22 cellular contexts compared by ENCODE assay signal in genomic region chr17:1232786-1233185, GRCh38. TPM values are rescaled to one million over a fixed set of nuclear protein-coding genes. Genes with fewer than 3 reads are reported as not detected.
DNase-seq lines count a peak whose midpoint lies in the region; ATAC-seq and TF ChIP-seq lines count a peak whose summit lies in the region.
"Had no signal": no experiment of that assay in that cellular context is flagged by ENCODE, and none has a peak within 500 bp of the region (broad histone marks: within the 10 kb centered on the region; RNA-seq: fewer than 3 reads in every experiment).

No MANE protein-coding gene starts in this region.

- H2AK5ac ChIP-seq in IMR-90 (ENCODE audit: low read depth, low read length), result no peak overlapping the region

- H3K4me3 Mint-ChIP-seq in Caco-2 (ENCODE audit: unreplicated experiment) (peak overlapping the region; percentile 35), endodermal cell (no peak overlapping the region)
- H3K4me3 Mint-ChIP-seq in activated CD4-positive, alpha-beta T cell treated with anti-CD3 and anti-CD28 coated beads, Interleukin-2, amount 10 ng/mL, durations not matched to agents 7 days and 5 days, result no peak overlapping the region
- H3K4me3 Mint-ChIP-seq: activated CD4-positive, alpha-beta memory T cell treated with anti-CD3 and anti-CD28 coated beads for 36 hours; activated T-cell treated with anti-CD3 and anti-CD28 coated beads, Interleukin-2, amount 50 U/mL, for 24 hours; H9; nephron progenitor cell; T-helper 1 cell treated with Interleukin-12 subunit alpha and Interleukin-12 subunit beta and Interleukin-4 antibody, amounts not matched to agents 30 μg/mL and 1 μg/mL, for 36 hours had no signal

- DNase-seq in Caco-2 (no peak), IMR-90 (peak; percentile 82), dedifferentiated amniotic fluid mesenchymal stem cell (ENCODE audit: extremely low spot score) (peak; percentile 15), endodermal cell (no peak), ecto neural progenitor cell (ENCODE audit: low spot score) (no peak)
- no peak for DNase-seq in activated CD4-positive, alpha-beta T cell treated with anti-CD3 and anti-CD28 coated beads, Interleukin-2, amount 10 ng/mL, durations not matched to agents 7 days and 5 days
- DNase-seq: activated CD4-positive, alpha-beta memory T cell treated with anti-CD3 and anti-CD28 coated beads for 36 hours; activated naive CD4-positive, alpha-beta T cell treated with anti-CD3 and anti-CD28 coated beads, Interleukin-2, amount 50 U/mL, for 16 hours; activated T-cell treated with anti-CD3 and anti-CD28 coated beads, Interleukin-2, amount 50 U/mL, for 24 hours; body of pancreas; CD8-positive, alpha-beta memory T cell; DMS79; H9; KBM-7; NCI-H1105; nephron progenitor cell; psoas muscle; testis had no signal

- H3K4me2 ChIP-seq in IMR-90 (ENCODE audit: low read depth, low read length) (peak overlapping the region; percentile 2; the same call in 1 of the 2 replicates), skeletal muscle satellite cell (ENCODE audit: low read length) (peak overlapping the region; percentile 7)

- H2BK20ac ChIP-seq in IMR-90 (ENCODE audit: low read depth, low read length), result no peak overlapping the region

- H3K27me3 Mint-ChIP-seq in Caco-2 (ENCODE audit: insufficient read depth, unreplicated experiment) (peaks cover 7% of the 10 kb centered on the region), endodermal cell (ENCODE audit: insufficient read depth) (peaks cover 41% of the 10 kb centered on the region)
- peaks cover 40% of the 10 kb centered on the region for H3K27me3 Mint-ChIP-seq in activated CD4-positive, alpha-beta T cell treated with anti-CD3 and anti-CD28 coated beads, Interleukin-2, amount 10 ng/mL, durations not matched to agents 7 days and 5 days

- no peak overlapping the region; the same call in 1 of the 2 replicates for H3K4ac ChIP-seq in IMR-90 (ENCODE audit: low read depth, low read length)

- no peak overlapping the region for H2AK9ac ChIP-seq in IMR-90 (replicated peaks; ENCODE audit: low read depth, low read length, poor library complexity)

- BruUV-seq in Caco-2 (replicated peaks; lab: Mats Ljungman, UMichigan) (no TSS peak), IMR-90 (replicated peaks; lab: Mats Ljungman, UMichigan) (no TSS peak)

- H4K5ac ChIP-seq in IMR-90 (ENCODE audit: low read depth, low read length), result no peak overlapping the region

- H3K9me3 Mint-ChIP-seq in Caco-2 (ENCODE audit: unreplicated experiment) (no peaks in the 10 kb centered on the region), endodermal cell (peaks cover 17% of the 10 kb centered on the region)
- H3K9me3 Mint-ChIP-seq in activated CD4-positive, alpha-beta T cell treated with anti-CD3 and anti-CD28 coated beads, Interleukin-2, amount 10 ng/mL, durations not matched to agents 7 days and 5 days, result no peaks in the 10 kb centered on the region
- H3K9me3 Mint-ChIP-seq: activated CD4-positive, alpha-beta memory T cell treated with anti-CD3 and anti-CD28 coated beads for 36 hours; activated T-cell treated with anti-CD3 and anti-CD28 coated beads, Interleukin-2, amount 50 U/mL, for 24 hours; T-helper 1 cell treated with Interleukin-12 subunit alpha and Interleukin-12 subunit beta and Interleukin-4 antibody, amounts not matched to agents 30 μg/mL and 1 μg/mL, for 36 hours had no signal

- TF ChIP-seq CTCF in Caco-2 (IDR thresholded peaks at IDR 0.05; ENCODE audit: insufficient read depth in 1 of 2, low read depth in 1 of 2, low read length in 1 of 2, severe bottlenecking in 1 of 2, unreplicated experiment in 1 of 2) (no peak), IMR-90 (conservative IDR thresholded peaks at IDR 0.05; ENCODE audit: low read depth, low read length) (no peak), endodermal cell (conservative IDR thresholded peaks at IDR 0.05) (no peak)

- no peak overlapping the region for H3K23ac ChIP-seq in IMR-90 (ENCODE audit: low read depth, low read length)

- H3K36me3 Mint-ChIP-seq in Caco-2 (ENCODE audit: insufficient read depth, unreplicated experiment) (peaks cover 12% of the 10 kb centered on the region), endodermal cell (ENCODE audit: low read depth) (no peaks in the 10 kb centered on the region)
- peaks cover 1% of the 10 kb centered on the region for H3K36me3 Mint-ChIP-seq in activated CD4-positive, alpha-beta T cell treated with anti-CD3 and anti-CD28 coated beads, Interleukin-2, amount 10 ng/mL, durations not matched to agents 7 days and 5 days (ENCODE audit: low read depth)

- POLR2A ChIA-PET in Caco-2 (lab: Charles Lee) (no interaction called here), IMR-90 (lab: Charles Lee; ENCODE audit: unreplicated experiment) (no interaction called here)
- POLR2A ChIA-PET in activated CD4-positive, alpha-beta T cell treated with anti-CD3 and anti-CD28 coated beads, Interleukin-2, amount 10 ng/mL, durations not matched to agents 7 days and 5 days (lab: Charles Lee), result no interaction called here

- no peak overlapping the region for H3K56ac ChIP-seq in IMR-90 (ENCODE audit: extremely low read depth, insufficient read depth, low read length)

- H2BK120ac ChIP-seq in IMR-90 (ENCODE audit: low read depth, low read length), result no peak overlapping the region

- H3K14ac ChIP-seq in IMR-90 (replicated peaks; ENCODE audit: low read depth, low read length), result no peak overlapping the region

- no peak for TF ChIP-seq POLR2A in IMR-90 (IDR thresholded peaks at IDR 0.05; ENCODE audit: low read depth, low read length)

- dilution Hi-C loops in IMR-90 (cut with HindIII; ENCODE audit: low sequenced_read_pairs, unreplicated experiment), result no loop called here

- H3K9ac ChIP-seq in IMR-90 (ENCODE audit: low read depth, low read length) (no peak overlapping the region), skeletal muscle satellite cell (ENCODE audit: low read depth, low read length) (no peak overlapping the region), endodermal cell (ENCODE audit: extremely low read depth, low read length, poor library complexity, severe bottlenecking) (no peak overlapping the region)

- H4K8ac ChIP-seq in IMR-90 (ENCODE audit: low read depth in 2 of 2, low read length in 2 of 2), result no peak overlapping the region

- TF ChIP-seq RAD21 in IMR-90 (IDR thresholded peaks at IDR 0.05; ENCODE audit: low read length), result no peak

- in situ Hi-C loops in IMR-90 (cut with MboI; ENCODE audit: low sequenced_read_pairs), result no loop called here

- H3K27ac Mint-ChIP-seq in Caco-2 (ENCODE audit: unreplicated experiment), result no peak overlapping the region
- no peak overlapping the region for H3K27ac Mint-ChIP-seq in activated CD4-positive, alpha-beta T cell treated with anti-CD3 and anti-CD28 coated beads, Interleukin-2, amount 10 ng/mL, durations not matched to agents 7 days and 5 days
- no peak overlapping the region for H3K27ac Mint-ChIP-seq in endodermal cell
- H3K27ac Mint-ChIP-seq: activated CD4-positive, alpha-beta memory T cell treated with anti-CD3 and anti-CD28 coated beads for 36 hours; activated T-cell treated with anti-CD3 and anti-CD28 coated beads, Interleukin-2, amount 50 U/mL, for 24 hours; H9; nephron progenitor cell; T-helper 1 cell treated with Interleukin-12 subunit alpha and Interleukin-12 subunit beta and Interleukin-4 antibody, amounts not matched to agents 30 μg/mL and 1 μg/mL, for 36 hours had no signal

- CTCF ChIA-PET in Caco-2 (lab: Charles Lee) (no interaction called here), IMR-90 (lab: Yijun Ruan, JAX) (no interaction called here)
- CTCF ChIA-PET in activated CD4-positive, alpha-beta T cell treated with anti-CD3 and anti-CD28 coated beads, Interleukin-2, amount 10 ng/mL, durations not matched to agents 7 days and 5 days (lab: Charles Lee), result no interaction called here

- H3K79me1 ChIP-seq in IMR-90 (ENCODE audit: low read depth in 1 of 2, low read length in 2 of 2), result no peaks in the 10 kb centered on the region

- no peaks in the 10 kb centered on the region for H3K9me3 ChIP-seq in Caco-2
- H3K9me3 ChIP-seq in IMR-90 (ENCODE audit: control insufficient read depth, insufficient read depth, low read length), result peaks cover 2% of the 10 kb centered on the region; the same call in 1 of the 2 replicates
- H3K9me3 ChIP-seq in skeletal muscle satellite cell (replicated peaks; ENCODE audit: low read length), result no peaks in the 10 kb centered on the region
- no peaks in the 10 kb centered on the region for H3K9me3 ChIP-seq in endodermal cell (ENCODE audit: control insufficient read depth, low read length)
- H3K9me3 ChIP-seq: body of pancreas, esophagus muscularis mucosa, psoas muscle, testis had no signal

- H3K4me3 ChIP-seq in Caco-2 (ENCODE audit: low read depth, low read length), result no peak overlapping the region
- no peak overlapping the region for H3K4me3 ChIP-seq in IMR-90 (ENCODE audit: insufficient read depth, low read depth, low read length)
- no peak overlapping the region for H3K4me3 ChIP-seq in skeletal muscle satellite cell (ENCODE audit: low read length)
- H3K4me3 ChIP-seq in endodermal cell (ENCODE audit: low read length), result no peak overlapping the region
- H3K4me3 ChIP-seq: body of pancreas, esophagus muscularis mucosa, psoas muscle, testis had no signal

- no peaks in the 10 kb centered on the region for H3K9me1 ChIP-seq in IMR-90 (ENCODE audit: insufficient read depth, low read length)

- H2AFZ ChIP-seq in IMR-90 (replicated peaks; ENCODE audit: low read length, poor library complexity), result no peak overlapping the region

- H3K4me1 Mint-ChIP-seq in Caco-2 (ENCODE audit: low read depth, unreplicated experiment) (peaks cover 18% of the 10 kb centered on the region), endodermal cell (peaks cover 11% of the 10 kb centered on the region)
- H3K4me1 Mint-ChIP-seq in activated CD4-positive, alpha-beta T cell treated with anti-CD3 and anti-CD28 coated beads, Interleukin-2, amount 10 ng/mL, durations not matched to agents 7 days and 5 days, result peaks cover 10% of the 10 kb centered on the region

- no peaks in the 10 kb centered on the region for H3K36me3 ChIP-seq in Caco-2 (ENCODE audit: control insufficient read depth, insufficient read depth, low read length)
- H3K36me3 ChIP-seq in IMR-90 (ENCODE audit: control insufficient read depth, insufficient read depth, low read length), result no peaks in the 10 kb centered on the region
- H3K36me3 ChIP-seq in skeletal muscle satellite cell (ENCODE audit: insufficient read depth, low read length), result no peaks in the 10 kb centered on the region
- H3K36me3 ChIP-seq in endodermal cell (ENCODE audit: control insufficient read depth, insufficient read depth, low read length), result no peaks in the 10 kb centered on the region
- H3K36me3 ChIP-seq: esophagus muscularis mucosa had no signal

- H3K4me1 ChIP-seq in Caco-2 (peaks cover 4% of the 10 kb centered on the region; the same call in 1 of the 2 replicates), IMR-90 (ENCODE audit: control insufficient read depth, insufficient read depth, low read length) (peaks cover 4% of the 10 kb centered on the region), skeletal muscle satellite cell (ENCODE audit: control insufficient read depth, insufficient read depth, low read length) (peaks cover 11% of the 10 kb centered on the region), endodermal cell (ENCODE audit: control insufficient read depth, insufficient read depth, low read length) (no peaks in the 10 kb centered on the region)
- H3K4me1 ChIP-seq: psoas muscle had no signal

- no peak overlapping the region for H3K18ac ChIP-seq in IMR-90 (ENCODE audit: low read depth, low read length)

- H4K20me1 ChIP-seq in IMR-90 (ENCODE audit: insufficient read depth, low read length), result peaks cover 2% of the 10 kb centered on the region; the same call in 1 of the 2 replicates

- no peak overlapping the region for H2BK5ac ChIP-seq in IMR-90 (ENCODE audit: low read depth, low read length, poor library complexity, severe bottlenecking)

- WGBS in IMR-90 (ENCODE audit: extremely low coverage in 2 of 2, insufficient read length in 1 of 2), 2 experiments, result no CpG with 5 or more reads among the region's 11 CpGs
- WGBS in endodermal cell (ENCODE audit: insufficient coverage in 1 of 2, insufficient read length in 1 of 2), 2 experiments, result 60 to 92% methylated on average over 3 to 10 of the region's 11 CpGs

- H2BK15ac ChIP-seq in IMR-90 (ENCODE audit: low read depth, low read length), result no peak overlapping the region

- intact Hi-C loops in Caco-2 (cut with micrococcal nuclease; ENCODE audit: unreplicated experiment), result no loop called here
- intact Hi-C loops in IMR-90 (cut with micrococcal nuclease), result no loop called here

- no peaks in the 10 kb centered on the region for H3K27me3 ChIP-seq in Caco-2 (replicated peaks; ENCODE audit: control insufficient read depth, insufficient read depth, low read length)
- H3K27me3 ChIP-seq in IMR-90 (ENCODE audit: control insufficient read depth, insufficient read depth, low read length), result peaks cover 34% of the 10 kb centered on the region
- peaks cover 37% of the 10 kb centered on the region for H3K27me3 ChIP-seq in skeletal muscle satellite cell (ENCODE audit: control insufficient read depth, insufficient read depth, low read length)
- peaks cover 37% of the 10 kb centered on the region for H3K27me3 ChIP-seq in endodermal cell (ENCODE audit: control insufficient read depth, insufficient read depth, low read length, poor library complexity, severe bottlenecking)
- H3K27me3 ChIP-seq: testis had no signal

- H3K27ac ChIP-seq in IMR-90 (ENCODE audit: insufficient read depth, low read length), result no peak overlapping the region
- H3K27ac ChIP-seq in endodermal cell (ENCODE audit: low read depth, low read length), result no peak overlapping the region
- H3K27ac ChIP-seq: body of pancreas, esophagus muscularis mucosa, psoas muscle, testis had no signal

- no peak overlapping the region for H4K91ac ChIP-seq in IMR-90 (ENCODE audit: insufficient read depth, low read depth, low read length)

- ATAC-seq in IMR-90 (ENCODE audit: low read depth), result peak; percentile 75
- ATAC-seq: body of pancreas, psoas muscle had no signal

RNA-seq across cellular contexts. Expression of gene BHLHA9, which starts 37.5 kb away (rescaled TPM):
- total RNA-seq in Caco-2 (2022) (not detected in 2 replicates), IMR-90 (2012; rRNA removed) (not detected in 2 replicates), endodermal cell (under 1 TPM in 1 of 2 donors, not detected in 1; 0.62 TPM)
- not detected in 2 replicates for polyA plus RNA-seq in IMR-90 (2012; rRNA removed)
- polyA plus RNA-seq in IMR-90 (2012; cell fraction: cytosol; rRNA removed), result not detected in 2 replicates
- not detected in 2 replicates for polyA plus RNA-seq in IMR-90 (2012; cell fraction: nucleus; rRNA removed; ENCODE audit: low replicate concordance)
- total RNA-seq in skeletal muscle satellite cell (2012; rRNA removed), result not detected in 2 replicates
- total RNA-seq in activated CD4-positive, alpha-beta T cell treated with anti-CD3 and anti-CD28 coated beads, Interleukin-2, amount 10 ng/mL, durations not matched to agents 7 days and 5 days, result not detected
- polyA plus RNA-seq in endodermal cell (2013, experiment 1 of 2), result not detected
- not detected for polyA plus RNA-seq in endodermal cell (2013, experiment 2 of 2)
- total RNA-seq: activated CD4-positive, alpha-beta memory T cell treated with anti-CD3 and anti-CD28 coated beads for 36 hours; body of pancreas; CD8-positive, alpha-beta memory T cell; esophagus muscularis mucosa; H9; mesenteric fat pad; psoas muscle had no signal
- polyA plus RNA-seq: CD8-positive, alpha-beta memory T cell; psoas muscle had no signal

RNA-seq across cellular contexts. Expression of gene TRARG1, which starts 46.7 kb away (rescaled TPM):
- not detected in 2 replicates for total RNA-seq in Caco-2 (2022)
- not detected in 2 replicates for total RNA-seq in IMR-90 (2012; rRNA removed)
- not detected in 2 replicates for polyA plus RNA-seq in IMR-90 (2012; rRNA removed)
- not detected in 2 replicates for polyA plus RNA-seq in IMR-90 (2012; cell fraction: cytosol; rRNA removed)
- not detected in 2 replicates for polyA plus RNA-seq in IMR-90 (2012; cell fraction: nucleus; rRNA removed; ENCODE audit: low replicate concordance)
- total RNA-seq in skeletal muscle satellite cell (2012; rRNA removed), result not detected in 2 replicates
- under 1 TPM; 0.27 to 0.52 TPM for total RNA-seq in activated CD4-positive, alpha-beta T cell treated with anti-CD3 and anti-CD28 coated beads, Interleukin-2, amount 10 ng/mL, durations not matched to agents 7 days and 5 days
- total RNA-seq in endodermal cell, result not detected
- 0.32 TPM for polyA plus RNA-seq in endodermal cell (2013, experiment 1 of 2)
- polyA plus RNA-seq in endodermal cell (2013, experiment 2 of 2), result 0.33 TPM
- total RNA-seq: activated CD4-positive, alpha-beta memory T cell treated with anti-CD3 and anti-CD28 coated beads for 36 hours; CD8-positive, alpha-beta memory T cell; H9 had no signal
- polyA plus RNA-seq: CD8-positive, alpha-beta memory T cell had no signal

RNA-seq across cellular contexts. Expression of gene ABR, which starts 53.0 kb away (rescaled TPM):
- 71.3 and 78.3 TPM in 2 replicates for total RNA-seq in Caco-2 (2022)
- 24.7 and 28.3 TPM in 2 replicates for total RNA-seq in IMR-90 (2012; rRNA removed)
- 79.7 and 111 TPM in 2 replicates for polyA plus RNA-seq in IMR-90 (2012; rRNA removed)
- polyA plus RNA-seq in IMR-90 (2012; cell fraction: cytosol; rRNA removed), result 97.0 and 129 TPM in 2 replicates
- 96.8 and 177 TPM in 2 replicates for polyA plus RNA-seq in IMR-90 (2012; cell fraction: nucleus; rRNA removed; ENCODE audit: low replicate concordance)
- total RNA-seq in skeletal muscle satellite cell (2012; rRNA removed), result 45.9 and 69.0 TPM in 2 replicates
- 100 to 1,000 TPM; 145 to 163 TPM for total RNA-seq in activated CD4-positive, alpha-beta T cell treated with anti-CD3 and anti-CD28 coated beads, Interleukin-2, amount 10 ng/mL, durations not matched to agents 7 days and 5 days
- 10 to 100 TPM; 51.1 to 58.7 TPM for total RNA-seq in endodermal cell
- 52.8 TPM for polyA plus RNA-seq in endodermal cell (2013, experiment 1 of 2)
- polyA plus RNA-seq in endodermal cell (2013, experiment 2 of 2), result 56.2 TPM

Comparison
In these comparisons a context has a peak if more than half of its experiments do, and no peak if none do; other contexts are left out.
1. DNase-seq: peak in IMR-90 (single experiment) and dedifferentiated amniotic fluid mesenchymal stem cell (single experiment); none in Caco-2 (0 of 2), activated CD4-positive, alpha-beta T cell treated with anti-CD3 and anti-CD28 coated beads, Interleukin-2, amount 10 ng/mL, durations not matched to agents 7 days and 5 days (single experiment), endodermal cell (single experiment) and ecto neural progenitor cell (single experiment).